21 cellular contexts compared by ENCODE assay signal in the genomic region with DNA sequence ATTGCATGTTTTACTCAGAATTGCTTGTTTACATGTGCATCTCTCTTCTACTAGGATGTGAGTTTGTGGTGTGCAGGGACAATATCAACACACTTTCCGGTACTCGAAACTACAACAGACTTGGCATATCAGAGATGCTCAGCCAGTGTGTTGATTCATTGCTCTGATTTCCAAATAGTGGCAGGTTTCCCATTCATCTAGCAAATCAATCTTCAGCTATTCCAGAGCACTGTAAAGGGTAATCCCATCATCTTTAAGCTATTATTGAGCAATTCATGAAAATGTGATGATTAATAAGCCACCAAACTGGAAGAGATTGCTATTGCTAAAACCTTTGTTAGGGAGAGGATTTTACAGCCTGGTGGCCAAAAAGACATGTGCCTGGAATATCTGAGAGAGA.
"Had no signal": no experiment of that assay in that cellular context is flagged by ENCODE, and none has a peak within 500 bp of the region (broad histone marks: within the 10 kb centered on the region; RNA-seq: fewer than 3 reads in every experiment).

No MANE protein-coding gene starts in this region.

- H3K36me3 ChIP-seq: ovary, prostate gland, right atrium auricular region, thyroid gland, upper lobe of right lung had no signal

- H3K4me3 Mint-ChIP-seq: activated CD4-positive, alpha-beta memory T cell treated with anti-CD3 and anti-CD28 coated beads for 36 hours; activated naive CD8-positive, alpha-beta T cell treated with anti-CD3 and anti-CD28 coated beads, Interleukin-2, amount 50 U/mL, for 24 hours; activated T-cell treated with anti-CD3 and anti-CD28 coated beads, Interleukin-2, amount 50 U/mL, for 72 hours; memory B cell; natural killer cell treated with Interleukin-12 subunit alpha and Interleukin-12 subunit beta and Interleukin-15 and Interleukin-18, amount 100 ng/mL, for 72 hours had no signal

- H3K27ac ChIP-seq: ovary, prostate gland, right atrium auricular region, thyroid gland, upper lobe of right lung had no signal

- H3K27ac Mint-ChIP-seq: activated CD4-positive, alpha-beta memory T cell treated with anti-CD3 and anti-CD28 coated beads for 36 hours; activated naive CD8-positive, alpha-beta T cell treated with anti-CD3 and anti-CD28 coated beads, Interleukin-2, amount 50 U/mL, for 24 hours; activated T-cell treated with anti-CD3 and anti-CD28 coated beads, Interleukin-2, amount 50 U/mL, for 72 hours; memory B cell; natural killer cell treated with Interleukin-12 subunit alpha and Interleukin-12 subunit beta and Interleukin-15 and Interleukin-18, amount 100 ng/mL, for 72 hours had no signal

- H3K4me3 ChIP-seq: ovary, prostate gland, right atrium auricular region, thyroid gland, upper lobe of right lung had no signal

- H3K4me1 ChIP-seq: prostate gland, right atrium auricular region, thyroid gland, upper lobe of right lung had no signal

- H3K9me3 ChIP-seq: ovary, prostate gland, right atrium auricular region, thyroid gland, upper lobe of right lung had no signal

- DNase-seq: activated CD4-positive, alpha-beta memory T cell treated with anti-CD3 and anti-CD28 coated beads for 36 hours; activated CD4-positive, alpha-beta T cell treated with anti-CD3 and anti-CD28 coated beads for 48 hours; activated gamma-delta T cell; activated naive CD4-positive, alpha-beta T cell treated with anti-CD3 and anti-CD28 coated beads, Interleukin-2, amount 50 U/mL, for 16 hours; activated naive CD8-positive, alpha-beta T cell treated with anti-CD3 and anti-CD28 coated beads, Interleukin-2, amount 50 U/mL, for 24 hours; activated T-cell treated with anti-CD3 and anti-CD28 coated beads, Interleukin-2, amount 50 U/mL, for 72 hours; hippocampal formation; left ventricle myocardium superior; ovary; stimulated activated CD4-positive, alpha-beta T cell treated with anti-CD3 and anti-CD28 coated beads, Interleukin-12 subunit alpha, Interleukin-12 subunit beta, amount 100 ng/mL, for 4 hours; stimulated activated CD4-positive, alpha-beta T cell treated with anti-CD3 and anti-CD28 coated beads, Interleukin-4, amount 100 ng/mL, for 4 hours; stimulated activated naive CD8-positive, alpha-beta T cell treated with anti-CD3 and anti-CD28 coated beads, Interleukin-15, Interleukin-2, amounts not matched to agents 100 U/mL and 50 U/mL, for 24 hours; substantia nigra; SW 1271; T-helper 2 cell; thyroid gland; upper lobe of right lung had no signal

- H3K36me3 Mint-ChIP-seq: activated CD4-positive, alpha-beta memory T cell treated with anti-CD3 and anti-CD28 coated beads for 36 hours had no signal

- H3K27me3 ChIP-seq: ovary, right atrium auricular region, thyroid gland, upper lobe of right lung had no signal

- H3K27me3 Mint-ChIP-seq: activated CD4-positive, alpha-beta memory T cell treated with anti-CD3 and anti-CD28 coated beads for 36 hours; memory B cell; natural killer cell treated with Interleukin-12 subunit alpha and Interleukin-12 subunit beta and Interleukin-15 and Interleukin-18, amount 100 ng/mL, for 72 hours had no signal
